In the genomic region with DNA sequence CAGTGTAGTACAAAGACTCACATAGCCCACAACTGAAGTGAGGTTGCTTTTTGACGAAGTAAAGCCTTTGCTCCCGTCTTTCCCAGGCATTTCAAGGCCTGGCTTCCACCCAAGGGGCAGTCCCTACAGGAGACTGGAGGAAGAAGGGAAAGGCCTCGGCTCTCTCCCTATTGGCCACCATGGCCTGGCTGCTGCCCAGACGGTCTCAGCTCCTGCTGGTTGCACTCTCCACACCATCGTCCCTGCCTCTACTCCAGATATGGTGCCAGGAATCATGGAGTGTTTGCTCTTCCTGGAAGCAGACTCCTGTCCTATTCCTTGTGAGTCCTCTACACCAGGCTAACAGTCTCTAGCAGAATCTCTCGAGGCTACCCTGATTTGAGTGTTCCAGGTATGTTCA, we compare ENCODE assay signal across 18 cellular contexts.
DNase-seq lines count a peak whose midpoint lies in the region; ATAC-seq, FAIRE-seq and TF ChIP-seq lines count a peak whose summit lies in the region.
"Had no signal": no experiment of that assay in that cellular context is flagged by ENCODE, and none has a peak within 500 bp of the region (broad histone marks: within the 10 kb centered on the region; RNA-seq: fewer than 3 reads in every experiment).

No MANE protein-coding gene starts in this region.

- CTCF ChIA-PET in HEK293T (lab: Yijun Ruan, JAX), result no interaction called here

- ATAC-seq in left lobe of liver, result no peak
- ATAC-seq in HG02571 (IDR thresholded peaks at IDR 0.05; ENCODE audit: unreplicated experiment), result no peak
- ATAC-seq: GM12878, GM23338, HCT116 had no signal

- POLR2A ChIA-PET in HEK293T (lab: Yijun Ruan, JAX), result no interaction called here

- DNase-seq in AG20443 (ENCODE audit: low spot score), result peak; percentile 2
- peak; percentile 0 for DNase-seq in HEK293T (ENCODE audit: extremely low spot score)
- DNase-seq in urothelium cell line (ENCODE audit: low spot score), result peak; percentile 2
- DNase-seq in left lobe of liver (ENCODE audit: low spot score), result no peak
- no peak for DNase-seq in activated CD8-positive, alpha-beta memory T cell treated with anti-CD3 and anti-CD28 coated beads, Interleukin-2, amount 50 U/mL, for 48 hours
- DNase-seq: C1 segment of cervical spinal cord; Caco-2; CD4-positive, alpha-beta memory T cell; DMS153; DND-41; H9; HFFc6 had no signal

- no peak for FAIRE-seq in urothelium cell line (lab: Jason Lieb, UNC)
- FAIRE-seq: G401.6, GM12878, GM19239 had no signal

TF ChIP-seq in HEK293T, 16 proteins besides CTCF, POLR2A, EP300 and RAD21:
- no peak for TF ChIP-seq BHLHE40 (IDR thresholded peaks at IDR 0.05; ENCODE audit: borderline replicate concordance)
- TF ChIP-seq FOXK2 (IDR thresholded peaks at IDR 0.05), result no peak
- no peak for TF ChIP-seq FOXA1 (IDR thresholded peaks at IDR 0.05)
- no peak for TF ChIP-seq ELF4 (IDR thresholded peaks at IDR 0.05)
- TF ChIP-seq SP1 (IDR thresholded peaks at IDR 0.05), result no peak
- no peak for TF ChIP-seq ARNT (IDR thresholded peaks at IDR 0.05)
- TF ChIP-seq TARDBP (IDR thresholded peaks at IDR 0.05), result no peak
- TF ChIP-seq SUZ12 (IDR thresholded peaks at IDR 0.05), result no peak
- TF ChIP-seq NFRKB (IDR thresholded peaks at IDR 0.05), result no peak
- no peak for TF ChIP-seq L3MBTL2 (conservative IDR thresholded peaks at IDR 0.05)
- no peak for TF ChIP-seq FOXM1 (IDR thresholded peaks at IDR 0.05; ENCODE audit: borderline replicate concordance)
- TF ChIP-seq, protein P1, sequence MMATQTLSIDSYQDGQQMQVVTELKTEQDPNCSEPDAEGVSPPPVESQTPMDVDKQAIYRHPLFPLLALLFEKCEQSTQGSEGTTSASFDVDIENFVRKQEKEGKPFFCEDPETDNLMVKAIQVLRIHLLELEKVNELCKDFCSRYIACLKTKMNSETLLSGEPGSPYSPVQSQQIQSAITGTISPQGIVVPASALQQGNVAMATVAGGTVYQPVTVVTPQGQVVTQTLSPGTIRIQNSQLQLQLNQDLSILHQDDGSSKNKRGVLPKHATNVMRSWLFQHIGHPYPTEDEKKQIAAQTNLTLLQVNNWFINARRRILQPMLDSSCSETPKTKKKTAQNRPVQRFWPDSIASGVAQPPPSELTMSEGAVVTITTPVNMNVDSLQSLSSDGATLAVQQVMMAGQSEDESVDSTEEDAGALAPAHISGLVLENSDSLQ (IDR thresholded peaks at IDR 0.05), result no peak
- no peak for TF ChIP-seq ZNF384 (IDR thresholded peaks at IDR 0.05)

Comparison
In these comparisons a context has a peak if more than half of its experiments do, and no peak if none do; other contexts are left out.
1. DNase-seq: peak in AG20443 (single experiment), HEK293T (single experiment) and urothelium cell line (single experiment); none in left lobe of liver (single experiment) and activated CD8-positive, alpha-beta memory T cell treated with anti-CD3 and anti-CD28 coated beads, Interleukin-2, amount 50 U/mL, for 48 hours (single experiment).